Comparison of ENCODE assay signal across 1 cellular context in the genomic region with DNA sequence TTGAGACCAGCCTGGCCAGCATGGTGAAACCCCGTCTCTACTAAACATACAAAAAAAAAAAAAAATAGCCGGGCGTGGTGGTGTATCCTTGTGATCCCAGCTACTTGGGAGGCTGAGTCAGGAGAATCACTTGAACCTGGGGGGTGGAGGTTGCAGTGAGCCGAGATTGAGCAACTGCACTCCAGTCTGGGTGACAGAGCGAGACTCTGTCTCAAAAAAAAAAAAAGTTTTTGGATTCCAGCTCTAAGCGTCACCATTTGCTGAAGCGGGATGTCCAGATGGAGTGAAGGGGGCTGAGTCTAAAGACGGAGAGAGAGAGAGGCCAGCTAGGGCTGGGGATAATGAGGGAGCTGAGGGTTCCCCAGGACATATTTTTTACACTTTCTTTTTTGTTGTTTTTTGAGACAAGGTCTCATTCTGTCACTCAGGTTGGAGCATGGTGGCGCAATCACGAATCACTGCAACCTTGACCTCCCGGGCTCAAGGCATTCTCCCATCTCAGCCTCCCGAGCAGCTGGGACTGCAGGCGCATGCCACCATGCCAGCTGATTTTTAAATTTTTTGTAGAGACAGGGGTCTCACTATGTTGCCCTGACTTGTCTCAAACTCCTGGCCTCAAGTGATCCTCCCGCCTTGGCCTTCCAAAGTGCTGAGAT.
TF ChIP-seq lines count a peak whose summit lies in the region.

No MANE protein-coding gene starts in this region.

TF ChIP-seq in K562, 482 proteins besides CTCF, POLR2A, EP300 and RAD21:
- TF ChIP-seq CEBPB (tag; IDR thresholded peaks at IDR 0.05) (peak; percentile 83), KDM1A (IDR thresholded peaks at IDR 0.05) (peak; percentile 82 to 88), CXXC5 (CRISPR knock-in tag; IDR thresholded peaks at IDR 0.05) (no peak), RCOR1 (IDR thresholded peaks at IDR 0.05; ENCODE audit: borderline replicate concordance in 1 of 2, low read depth in 2 of 2, low read length in 2 of 2) (peak in 1 of 2 experiments; percentile 38; a peak in 1 of 4 replicates), CEBPG (CRISPR knock-in tag; IDR thresholded peaks at IDR 0.05) (no peak), CEBPG (tag; conservative IDR thresholded peaks at IDR 0.05 in 1 of 2, IDR thresholded peaks at IDR 0.05 in 1 of 2) (peak in 1 of 2 experiments; percentile 54; a peak in 2 of 4 replicates), SMAD2 (IDR thresholded peaks at IDR 0.05; ENCODE audit: low read depth, low read length) (no peak)
- TF ChIP-seq, protein P1, sequence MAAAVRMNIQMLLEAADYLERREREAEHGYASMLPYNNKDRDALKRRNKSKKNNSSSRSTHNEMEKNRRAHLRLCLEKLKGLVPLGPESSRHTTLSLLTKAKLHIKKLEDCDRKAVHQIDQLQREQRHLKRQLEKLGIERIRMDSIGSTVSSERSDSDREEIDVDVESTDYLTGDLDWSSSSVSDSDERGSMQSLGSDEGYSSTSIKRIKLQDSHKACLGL (CRISPR knock-in tag; IDR thresholded peaks at IDR 0.05; ENCODE audit: borderline replicate concordance, poor library complexity, severe bottlenecking): no peak
